In genomic region chr3:35201221-35201620, GRCh38 we compare ENCODE assay signal across 17 cellular contexts.
"Had no signal": no experiment of that assay in that cellular context is flagged by ENCODE, and none has a peak within 500 bp of the region (broad histone marks: within the 10 kb centered on the region; RNA-seq: fewer than 3 reads in every experiment).

No MANE protein-coding gene starts in this region.

- DNase-seq: KBM-7, MG63, NCI-H1092 treated with DMSO at 0.1 percent for 48 hours, NCI-H1436 treated with DMSO at 0.1 percent for 48 hours, NCI-H1694, NCI-H187 treated with DMSO at 0.1 percent for 48 hours, NCI-H2029 treated with DMSO at 0.1 percent for 48 hours, NCI-H226, NCI-H510A treated with DMSO at 0.1 percent for 48 hours, NCI-H69, NCI-H774, Right ventricle myocardium superior, RPMI8226, SIG-M5, SK-N-SH, SW 1271, T-helper 1 cell had no signal
